ENCODE assay signal across 38 cellular contexts in genomic region chr2:15934291-15934945, GRCh38. TPM values are rescaled to one million over a fixed set of nuclear protein-coding genes. Genes with fewer than 3 reads are reported as not detected.
"Had no signal": no experiment of that assay in that cellular context is flagged by ENCODE, and none has a peak within 500 bp of the region (broad histone marks: within the 10 kb centered on the region; RNA-seq: fewer than 3 reads in every experiment).

No MANE protein-coding gene starts in this region.

- H3K36me3 Mint-ChIP-seq: activated CD4-positive, alpha-beta memory T cell treated with anti-CD3 and anti-CD28 coated beads for 36 hours; activated naive CD4-positive, alpha-beta T cell treated with anti-CD3 and anti-CD28 coated beads, Interleukin-2, amount 50 U/mL, for 72 hours; activated naive CD8-positive, alpha-beta T cell treated with anti-CD3 and anti-CD28 coated beads for 36 hours; brain had no signal

- H3K9me3 Mint-ChIP-seq: activated B cell treated with CpG ODN at 0.5 μM for 24 hours; activated CD4-positive, alpha-beta memory T cell treated with anti-CD3 and anti-CD28 coated beads for 36 hours; activated CD4-positive, alpha-beta T cell treated with anti-CD3 and anti-CD28 coated beads, Interleukin-2, amount 10 ng/mL, durations not matched to agents 24 days and 14 days; activated CD8-positive, alpha-beta T cell treated with anti-CD3 and anti-CD28 coated beads for 36 hours; activated naive CD4-positive, alpha-beta T cell treated with anti-CD3 and anti-CD28 coated beads for 36 hours; activated naive CD4-positive, alpha-beta T cell treated with anti-CD3 and anti-CD28 coated beads, Interleukin-2, amount 50 U/mL, for 72 hours; activated naive CD8-positive, alpha-beta T cell treated with anti-CD3 and anti-CD28 coated beads for 36 hours; activated T-cell treated with anti-CD3 and anti-CD28 coated beads, Interleukin-2, amount 50 U/mL, for 4 hours; activated T-cell treated with anti-CD3 and anti-CD28 coated beads, Interleukin-2, amount 50 U/mL, for 72 hours; activated T-helper 1 cell treated with anti-CD3 and anti-CD28 coated beads, Interleukin-12 subunit alpha, Interleukin-12 subunit beta, Interleukin-2, Interleukin-4 antibody, amounts not matched to agents 30 ng/mL and 10 ng/mL and 1 ng/mL, durations not matched to agents 14 hours and 24 hours and 36 hours; activated T-helper 17 cell treated with anti-CD3 and anti-CD28 coated beads, Interleukin-2, amount 50 U/mL, for 72 hours; T-helper 1 cell treated with Interleukin-12 subunit alpha and Interleukin-12 subunit beta and Interleukin-4 antibody, amounts not matched to agents 30 μg/mL and 1 μg/mL, for 36 hours; T-helper 2 cell treated with Interferon-gamma antibody and Interleukin-4, amounts not matched to agents 5 μg/mL and 100 μg/mL, for 36 hours had no signal

- H3K9me3 ChIP-seq: adrenal gland had no signal

- H3K27me3 ChIP-seq: cardiac muscle cell had no signal

- ATAC-seq: activated CD8-positive, alpha-beta T cell treated with anti-CD3 and anti-CD28 coated beads for 36 hours; activated naive CD4-positive, alpha-beta T cell treated with anti-CD3 and anti-CD28 coated beads, Interleukin-2, amount 50 U/mL, for 72 hours; activated T-cell treated with anti-CD3 and anti-CD28 coated beads, Interleukin-2, amount 50 U/mL, for 4 hours; activated T-cell treated with anti-CD3 and anti-CD28 coated beads, Interleukin-2, amount 50 U/mL, for 72 hours; activated T-helper 17 cell treated with anti-CD3 and anti-CD28 coated beads, Interleukin-2, amount 50 U/mL, for 72 hours had no signal

- FAIRE-seq: astrocyte, bronchial epithelial cell, TTC549 had no signal

- H3K4me3 Mint-ChIP-seq: activated B cell treated with CpG ODN at 0.5 μM for 24 hours; activated CD4-positive, alpha-beta memory T cell treated with anti-CD3 and anti-CD28 coated beads for 36 hours; activated CD4-positive, alpha-beta T cell treated with anti-CD3 and anti-CD28 coated beads, Interleukin-2, amount 10 ng/mL, durations not matched to agents 24 days and 14 days; activated CD8-positive, alpha-beta T cell treated with anti-CD3 and anti-CD28 coated beads for 36 hours; activated naive CD4-positive, alpha-beta T cell treated with anti-CD3 and anti-CD28 coated beads for 36 hours; activated naive CD8-positive, alpha-beta T cell treated with anti-CD3 and anti-CD28 coated beads for 36 hours; activated T-cell treated with anti-CD3 and anti-CD28 coated beads, Interleukin-2, amount 50 U/mL, for 4 hours; activated T-cell treated with anti-CD3 and anti-CD28 coated beads, Interleukin-2, amount 50 U/mL, for 72 hours; activated T-helper 1 cell treated with anti-CD3 and anti-CD28 coated beads, Interleukin-12 subunit alpha, Interleukin-12 subunit beta, Interleukin-2, Interleukin-4 antibody, amounts not matched to agents 30 ng/mL and 10 ng/mL and 1 ng/mL, durations not matched to agents 14 hours and 24 hours and 36 hours; activated T-helper 17 cell treated with anti-CD3 and anti-CD28 coated beads, Interleukin-2, amount 50 U/mL, for 72 hours; T-helper 1 cell treated with Interleukin-12 subunit alpha and Interleukin-12 subunit beta and Interleukin-4 antibody, amounts not matched to agents 30 μg/mL and 1 μg/mL, for 36 hours; T-helper 2 cell treated with Interferon-gamma antibody and Interleukin-4, amounts not matched to agents 5 μg/mL and 100 μg/mL, for 36 hours had no signal

- H3K27ac Mint-ChIP-seq: activated B cell treated with CpG ODN at 0.5 μM for 24 hours; activated CD4-positive, alpha-beta memory T cell treated with anti-CD3 and anti-CD28 coated beads for 36 hours; activated CD4-positive, alpha-beta T cell treated with anti-CD3 and anti-CD28 coated beads, Interleukin-2, amount 10 ng/mL, durations not matched to agents 24 days and 14 days; activated CD8-positive, alpha-beta T cell treated with anti-CD3 and anti-CD28 coated beads for 36 hours; activated naive CD4-positive, alpha-beta T cell treated with anti-CD3 and anti-CD28 coated beads for 36 hours; activated naive CD4-positive, alpha-beta T cell treated with anti-CD3 and anti-CD28 coated beads, Interleukin-2, amount 50 U/mL, for 72 hours; activated naive CD8-positive, alpha-beta T cell treated with anti-CD3 and anti-CD28 coated beads for 36 hours; activated T-cell treated with anti-CD3 and anti-CD28 coated beads, Interleukin-2, amount 50 U/mL, for 72 hours; activated T-helper 1 cell treated with anti-CD3 and anti-CD28 coated beads, Interleukin-12 subunit alpha, Interleukin-12 subunit beta, Interleukin-2, Interleukin-4 antibody, amounts not matched to agents 30 ng/mL and 10 ng/mL and 1 ng/mL, durations not matched to agents 14 hours and 24 hours and 36 hours; activated T-helper 17 cell treated with anti-CD3 and anti-CD28 coated beads, Interleukin-2, amount 50 U/mL, for 72 hours; brain; T-helper 1 cell treated with Interleukin-12 subunit alpha and Interleukin-12 subunit beta and Interleukin-4 antibody, amounts not matched to agents 30 μg/mL and 1 μg/mL, for 36 hours; T-helper 2 cell treated with Interferon-gamma antibody and Interleukin-4, amounts not matched to agents 5 μg/mL and 100 μg/mL, for 36 hours had no signal

- H3K4me1 Mint-ChIP-seq: activated CD4-positive, alpha-beta T cell treated with anti-CD3 and anti-CD28 coated beads, Interleukin-2, amount 10 ng/mL, durations not matched to agents 24 days and 14 days; activated T-helper 17 cell treated with anti-CD3 and anti-CD28 coated beads, Interleukin-2, amount 50 U/mL, for 72 hours had no signal

- H3K36me3 ChIP-seq: adrenal gland, cardiac muscle cell had no signal

- H3K27ac ChIP-seq: adrenal gland, cardiac muscle cell, VCaP had no signal

- DNase-seq: activated B cell treated with CpG ODN at 0.5 μM for 24 hours; activated CD4-positive, alpha-beta memory T cell treated with anti-CD3 and anti-CD28 coated beads for 36 hours; activated CD4-positive, alpha-beta T cell treated with anti-CD3 and anti-CD28 coated beads for 4 hours; activated CD4-positive, alpha-beta T cell treated with anti-CD3 and anti-CD28 coated beads, Interleukin-2, amount 10 ng/mL, durations not matched to agents 24 days and 14 days; activated CD4-positive, alpha-beta T cell treated with anti-CD3 and anti-CD28 coated beads, Interleukin-2, amount 50 U/mL, for 1 hour; activated CD4-positive, alpha-beta T cell treated with anti-CD3 and anti-CD28 coated beads, Interleukin-2, amount 50 U/mL, for 4 hours; activated CD4-positive, CD25-positive, alpha-beta regulatory T cell treated with anti-CD3 and anti-CD28 coated beads, Interleukin-2, amount 50 U/mL, for 72 hours; activated CD8-positive, alpha-beta memory T cell treated with anti-CD3 and anti-CD28 coated beads, Interleukin-2, amount 50 U/mL, for 4 hours; activated CD8-positive, alpha-beta T cell treated with anti-CD3 and anti-CD28 coated beads for 36 hours; activated effector memory CD4-positive, alpha-beta T cell treated with anti-CD3 and anti-CD28 coated beads, Interleukin-2, amount 50 U/mL, for 16 hours; activated gamma-delta T cell treated with Interleukin-2 at 50 U/mL for 16 hours; activated naive CD4-positive, alpha-beta T cell; activated naive CD4-positive, alpha-beta T cell treated with anti-CD3 and anti-CD28 coated beads for 36 hours; activated naive CD4-positive, alpha-beta T cell treated with anti-CD3 and anti-CD28 coated beads, Interleukin-2, amount 50 U/mL, for 16 hours; activated naive CD8-positive, alpha-beta T cell treated with anti-CD3 and anti-CD28 coated beads for 36 hours; activated T-cell treated with anti-CD3 and anti-CD28 coated beads for 4 hours; activated T-cell treated with anti-CD3 and anti-CD28 coated beads, Interleukin-2, amount 50 U/mL, for 1 hour; activated T-cell treated with anti-CD3 and anti-CD28 coated beads, Interleukin-2, amount 50 U/mL, for 4 hours; activated T-cell treated with anti-CD3 and anti-CD28 coated beads, Interleukin-2, amount 50 U/mL, for 72 hours; adrenal gland; amniotic stem cell; aorta; central memory CD4-positive, alpha-beta T cell; T-helper 1 cell; T-helper 2 cell; T-helper 9 cell had no signal

- H3K4me3 ChIP-seq: adrenal gland, cardiac muscle cell had no signal

RNA-seq across cellular contexts. Expression of gene MYCN, which starts 5.9 kb away (rescaled TPM):
- total RNA-seq: activated B cell treated with CpG ODN at 0.5 μM for 24 hours; activated CD4-positive, alpha-beta T cell treated with anti-CD3 and anti-CD28 coated beads, Interleukin-2, amount 10 ng/mL, durations not matched to agents 24 days and 14 days; activated CD8-positive, alpha-beta memory T cell treated with anti-CD3 and anti-CD28 coated beads for 36 hours; activated naive CD4-positive, alpha-beta T cell treated with anti-CD3 and anti-CD28 coated beads, Interleukin-2, amount 50 U/mL, for 72 hours; activated T-helper 1 cell treated with anti-CD3 and anti-CD28 coated beads, Interleukin-12 subunit alpha, Interleukin-12 subunit beta, Interleukin-2, Interleukin-4 antibody, amounts not matched to agents 30 ng/mL and 10 ng/mL and 1 ng/mL, durations not matched to agents 14 hours and 24 hours and 36 hours; activated T-helper 17 cell treated with anti-CD3 and anti-CD28 coated beads, Interleukin-2, amount 50 U/mL, for 72 hours; bronchial epithelial cell had no signal
